16 cellular contexts compared by ENCODE assay signal in genomic region chr7:155862516-155863257, GRCh38. TPM values are rescaled to one million over a fixed set of nuclear protein-coding genes. Genes with fewer than 3 reads are reported as not detected.
DNase-seq lines count a peak whose midpoint lies in the region; ATAC-seq and TF ChIP-seq lines count a peak whose summit lies in the region.
"Had no signal": no experiment of that assay in that cellular context is flagged by ENCODE, and none has a peak within 500 bp of the region (broad histone marks: within the 10 kb centered on the region; RNA-seq: fewer than 3 reads in every experiment).

No MANE protein-coding gene starts in this region.

- DNase-seq in SK-N-SH (no peak), PC-3 (no peak), epithelial cell of proximal tubule (ENCODE audit: low read depth) (no peak), testis (peak; percentile 8)
- DNase-seq in stimulated activated CD4-positive, alpha-beta T cell treated with anti-CD3 and anti-CD28 coated beads, Interleukin-2, amount 100 ng/mL, for 48 hours, result no peak
- no peak for DNase-seq in activated CD4-positive, alpha-beta T cell treated with anti-CD3 and anti-CD28 coated beads, Interleukin-2, amount 50 U/mL, for 48 hours
- DNase-seq: activated naive CD8-positive, alpha-beta T cell treated with anti-CD3 and anti-CD28 coated beads, Interleukin-2, amount 10 ng/mL, durations not matched to agents 7 days and 5 days; dorsolateral prefrontal cortex; gastrocnemius medialis; NCI-H2107 had no signal

- H3K4me2 ChIP-seq in SK-N-SH (no peak overlapping the region), PC-3 (ENCODE audit: low read length) (peak overlapping the region; percentile 66)

- H3K27ac ChIP-seq in SK-N-SH (ENCODE audit: low read depth in 2 of 2, low read length in 1 of 2) (no peak overlapping the region), PC-3 (ENCODE audit: low read length) (peak overlapping the region; percentile 38), testis (no peak overlapping the region)
- H3K27ac ChIP-seq: dorsolateral prefrontal cortex, gastrocnemius medialis, skin epidermis, tibial nerve had no signal

- intact Hi-C loops in PC-3 (cut with micrococcal nuclease), result loop anchor here (1.0 to 5.0 kb wide), 3 partner anchors 20 to 85 kb away; no protein-coding TSS in a partner anchor
- intact Hi-C loops in testis (cut with DNase I; ENCODE audit: low total_unique reads), result no loop called here

- TF ChIP-seq POLR2A in testis (IDR thresholded peaks at IDR 0.05), result no peak

- no peak for TF ChIP-seq RAD21 in SK-N-SH (IDR thresholded peaks at IDR 0.05; ENCODE audit: low read length)

- no peak overlapping the region for H3K9ac ChIP-seq in SK-N-SH
- no peak overlapping the region; the same call in 1 of the 2 replicates for H3K9ac ChIP-seq in PC-3 (ENCODE audit: low read length)

- H3K9me3 ChIP-seq in SK-N-SH (no peaks in the 10 kb centered on the region), PC-3 (ENCODE audit: low read length) (no peaks in the 10 kb centered on the region), testis (no peaks in the 10 kb centered on the region)
- H3K9me3 ChIP-seq: gastrocnemius medialis, tibial nerve had no signal

- H3K4me3 ChIP-seq in SK-N-SH (ENCODE audit: low read depth in 2 of 2, low read length in 1 of 2) (no peak overlapping the region), PC-3 (ENCODE audit: low read length) (no peak overlapping the region), epithelial cell of proximal tubule (ENCODE audit: low read depth, low read length) (no peak overlapping the region), testis (no peak overlapping the region)
- H3K4me3 ChIP-seq: dorsolateral prefrontal cortex, gastrocnemius medialis, skin epidermis, tibial nerve had no signal

- no peaks in the 10 kb centered on the region for H3F3A ChIP-seq in SK-N-SH (replicated peaks; ENCODE audit: insufficient read depth)
- H3F3A ChIP-seq in PC-3 (ENCODE audit: low read length, unreplicated experiment), result no peaks in the 10 kb centered on the region

- H3K9me2 ChIP-seq in SK-N-SH (no peaks in the 10 kb centered on the region), PC-3 (replicated peaks; ENCODE audit: low read length) (no peaks in the 10 kb centered on the region)

- H4K20me1 ChIP-seq in SK-N-SH (ENCODE audit: insufficient read depth) (no peaks in the 10 kb centered on the region), PC-3 (ENCODE audit: low read length) (no peaks in the 10 kb centered on the region)

- H3K27me3 ChIP-seq in SK-N-SH (ENCODE audit: insufficient read depth) (peaks cover 80% of the 10 kb centered on the region), PC-3 (ENCODE audit: low read length) (no peaks in the 10 kb centered on the region), testis (no peaks in the 10 kb centered on the region)
- H3K27me3 ChIP-seq: tibial nerve had no signal

- TF ChIP-seq EP300 in SK-N-SH (IDR thresholded peaks at IDR 0.05; ENCODE audit: borderline replicate concordance in 1 of 2, low read depth in 1 of 2, low read length in 1 of 2), result no peak

- no TSS peak for BruUV-seq in PC-3 (replicated peaks; lab: Mats Ljungman, UMichigan)

- TF ChIP-seq CTCF in SK-N-SH (IDR thresholded peaks at IDR 0.05) (peak; percentile 53), PC-3 (conservative IDR thresholded peaks at IDR 0.05; ENCODE audit: low read depth, low read length) (peak; percentile 71), epithelial cell of proximal tubule (conservative IDR thresholded peaks at IDR 0.05; ENCODE audit: low read depth, low read length) (peak; percentile 49), testis (IDR thresholded peaks at IDR 0.05) (no peak)

- H2AFZ ChIP-seq in SK-N-SH (ENCODE audit: low read depth) (no peak overlapping the region), PC-3 (ENCODE audit: low read length) (no peak overlapping the region)

- WGBS in SK-N-SH (ENCODE audit: low lambda C conversion rate), result 12% methylated on average over 8 of the region's 17 CpGs
- 67 to 69% methylated on average over 10 to 17 of the region's 17 CpGs for WGBS in testis, 2 donors

- CTCF ChIA-PET in SK-N-SH (lab: Yijun Ruan, JAX) (interaction anchor here (0.9 to 2.8 kb wide), 3 partner anchors 8 to 47 kb away, joined by 3 to 14 read pairs (median 8); no protein-coding TSS in a partner anchor), PC-3 (lab: Charles Lee) (interaction anchor here (0.8 kb wide), 1 partner anchor 99 kb away, joined by 3 read pairs; no protein-coding TSS in a partner anchor)

- no peaks in the 10 kb centered on the region for H3K79me2 ChIP-seq in SK-N-SH (ENCODE audit: insufficient read depth)
- H3K79me2 ChIP-seq in PC-3 (ENCODE audit: low read length), result no peaks in the 10 kb centered on the region

- ATAC-seq in SK-N-SH treated with all-trans-retinoic acid at 6 μM for 48 hours, result no peak
- ATAC-seq in PC-3, result peak; percentile 13
- ATAC-seq in GM18517 (IDR thresholded peaks at IDR 0.05; ENCODE audit: unreplicated experiment), result no peak
- ATAC-seq: gastrocnemius medialis; naive thymus-derived CD4-positive, alpha-beta T cell had no signal

- H3K4me1 ChIP-seq in SK-N-SH (ENCODE audit: control insufficient read depth in 1 of 2, insufficient read depth in 2 of 2, low read depth in 1 of 2, low read length in 1 of 2) (peaks cover 0 to 11% of the 10 kb centered on the region in 2 experiments; a peak in 2 of 4 replicates), PC-3 (ENCODE audit: insufficient read depth, low read length) (peaks cover 42% of the 10 kb centered on the region), testis (no peaks in the 10 kb centered on the region)
- H3K4me1 ChIP-seq: gastrocnemius medialis had no signal

- H3K36me3 ChIP-seq in SK-N-SH (replicated peaks in 1 of 2; ENCODE audit: control insufficient read depth in 1 of 2, insufficient read depth in 2 of 2, low read length in 1 of 2) (no peaks in the 10 kb centered on the region), PC-3 (ENCODE audit: low read depth, low read length) (no peaks in the 10 kb centered on the region), testis (ENCODE audit: low read depth, missing control alignments) (no peaks in the 10 kb centered on the region)
- H3K36me3 ChIP-seq: gastrocnemius medialis, tibial nerve had no signal

- POLR2A ChIA-PET in SK-N-SH (lab: Yijun Ruan, JAX) (no interaction called here), PC-3 (lab: Charles Lee; ENCODE audit: unreplicated experiment) (no interaction called here)

TF ChIP-seq in SK-N-SH, 30 proteins besides CTCF, POLR2A, EP300 and RAD21:
- no peak for TF ChIP-seq TAF1 (IDR thresholded peaks at IDR 0.05; ENCODE audit: borderline replicate concordance, low read depth, low read length)
- TF ChIP-seq GATA2 (CRISPR knock-in tag; IDR thresholded peaks at IDR 0.05), result no peak
- TF ChIP-seq TEAD4 (IDR thresholded peaks at IDR 0.05; ENCODE audit: borderline replicate concordance, insufficient read depth), result no peak
- TF ChIP-seq FOSL2 (IDR thresholded peaks at IDR 0.05; ENCODE audit: borderline replicate concordance, low read depth), result no peak
- TF ChIP-seq FOXJ3 (CRISPR knock-in tag; IDR thresholded peaks at IDR 0.05), result no peak
- no peak for TF ChIP-seq IRF3 (IDR thresholded peaks at IDR 0.05; ENCODE audit: low read depth, low read length)
- TF ChIP-seq ELF1 (IDR thresholded peaks at IDR 0.05), result no peak
- no peak for TF ChIP-seq YY1 (IDR thresholded peaks at IDR 0.05; ENCODE audit: low read depth)
- TF ChIP-seq POLR2AphosphoS5 (IDR thresholded peaks at IDR 0.05; ENCODE audit: low read depth, low read length), result no peak
- no peak for TF ChIP-seq GABPA (IDR thresholded peaks at IDR 0.05; ENCODE audit: low read depth)
- TF ChIP-seq JUND (IDR thresholded peaks at IDR 0.05), result no peak
- no peak for TF ChIP-seq EZH2phosphoT487 (IDR thresholded peaks at IDR 0.05; ENCODE audit: borderline replicate concordance, low read depth)

TF ChIP-seq in SK-N-SH treated with all-trans-retinoic acid at 6 μM for 48 hours, 23 proteins besides CTCF, POLR2A, EP300 and RAD21:
- TF ChIP-seq GLIS3 (CRISPR knock-in tag; IDR thresholded peaks at IDR 0.05), result no peak
- no peak for TF ChIP-seq TCF4 (CRISPR knock-in tag; IDR thresholded peaks at IDR 0.05; ENCODE audit: borderline replicate concordance)
- TF ChIP-seq ARNTL (CRISPR knock-in tag; IDR thresholded peaks at IDR 0.05; ENCODE audit: borderline replicate concordance, low read depth), result no peak
- TF ChIP-seq CSRNP3 (CRISPR knock-in tag; IDR thresholded peaks at IDR 0.05), result no peak
- no peak for TF ChIP-seq ESRRG (CRISPR knock-in tag; IDR thresholded peaks at IDR 0.05)
- TF ChIP-seq TOX (CRISPR knock-in tag; IDR thresholded peaks at IDR 0.05; ENCODE audit: borderline replicate concordance), result no peak
- no peak for TF ChIP-seq CSDC2 (CRISPR knock-in tag; IDR thresholded peaks at IDR 0.05)
- no peak for TF ChIP-seq RARB (CRISPR knock-in tag; IDR thresholded peaks at IDR 0.05)
- no peak for TF ChIP-seq ZFP3 (CRISPR knock-in tag; IDR thresholded peaks at IDR 0.05)

RNA-seq across cellular contexts. Expression of gene SHH, which starts 50.4 kb away (rescaled TPM):
- polyA plus RNA-seq in SK-N-SH (2012; rRNA removed) (not detected in 2 replicates), testis (ENCODE audit: insufficient read depth, low read depth, low replicate concordance) (1.0 TPM)
- polyA plus RNA-seq in SK-N-SH (2012; cell fraction: cytosol; rRNA removed), result not detected in 2 replicates
- polyA plus RNA-seq in SK-N-SH (2012; cell fraction: nucleus; rRNA removed), result not detected in 2 replicates
- total RNA-seq in PC-3 (2014; rRNA removed) (0.11 and 0.12 TPM in 2 replicates), epithelial cell of proximal tubule (1.7 and 4.4 TPM in 2 replicates), testis (under 1 TPM in 1 of 2 donors, not detected in 1; 0.06 TPM)
- total RNA-seq: activated naive CD8-positive, alpha-beta T cell treated with anti-CD3 and anti-CD28 coated beads, Interleukin-2, amount 10 ng/mL, durations not matched to agents 7 days and 5 days; gastrocnemius medialis; naive thymus-derived CD4-positive, alpha-beta T cell had no signal
- polyA plus RNA-seq: keratinocyte; naive thymus-derived CD4-positive, alpha-beta T cell had no signal

Comparison
In these comparisons a context has a peak if more than half of its experiments do, and no peak if none do; other contexts are left out.
1. CTCF ChIP-seq: peak in SK-N-SH (single experiment), PC-3 (single experiment) and epithelial cell of proximal tubule (single experiment); none in testis (0 of 3).